35 cellular contexts compared by ENCODE assay signal in the genomic region with DNA sequence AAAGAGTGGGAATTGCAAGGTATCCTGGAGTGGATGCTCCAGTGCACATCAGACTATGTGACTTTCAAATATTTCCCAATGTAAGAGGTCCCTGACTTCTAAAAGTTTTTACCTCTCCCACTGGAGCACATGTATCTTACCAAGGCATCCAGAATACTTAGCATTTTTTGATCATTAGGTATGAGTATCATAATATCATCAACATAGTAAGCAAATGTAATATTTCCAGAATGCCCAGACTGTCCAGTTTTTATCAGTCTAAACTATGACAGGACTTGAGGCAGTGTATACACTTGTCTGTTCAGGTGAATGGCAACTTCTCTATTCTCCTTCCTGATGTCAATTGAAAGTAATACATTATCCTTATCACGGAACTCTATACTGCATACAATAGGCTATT.
"Had no signal": no experiment of that assay in that cellular context is flagged by ENCODE, and none has a peak within 500 bp of the region (broad histone marks: within the 10 kb centered on the region; RNA-seq: fewer than 3 reads in every experiment).

No MANE protein-coding gene starts in this region.

- H3K4me3 ChIP-seq: MG63 had no signal

- H3K27me3 ChIP-seq: MG63 had no signal

- H3K36me3 ChIP-seq: MG63 had no signal

- DNase-seq: Karpas-422, Kasumi-1, MG63, MM.1S, MV-4-11, NCI-H1048, NCI-H1092, NCI-H1092 treated with DMSO at 0.1 percent for 48 hours, NCI-H1105, NCI-H1105 treated with DMSO at 0.1 percent for 48 hours, NCI-H1417, NCI-H1417 treated with DMSO at 0.1 percent for 48 hours, NCI-H1436, NCI-H1436 treated with DMSO at 0.1 percent for 48 hours, NCI-H146, NCI-H1694, NCI-H1694 treated with DMSO at 0.1 percent for 48 hours, NCI-H187, NCI-H187 treated with DMSO at 0.1 percent for 48 hours, NCI-H1930, NCI-H2029, NCI-H2029 treated with DMSO at 0.1 percent for 48 hours, NCI-H2081, NCI-H2081 treated with DMSO at 0.1 percent for 48 hours, NCI-H2107, NCI-H2171, NCI-H2171 treated with DMSO at 0.1 percent for 48 hours, NCI-H2227 treated with DMSO at 0.1 percent for 48 hours, NCI-H226, NCI-H345, NCI-H446, NCI-H446 treated with DMSO at 0.1 percent for 48 hours, NCI-H510A, NCI-H510A treated with DMSO at 0.1 percent for 48 hours, NCI-H524 had no signal
